In the genomic region with DNA sequence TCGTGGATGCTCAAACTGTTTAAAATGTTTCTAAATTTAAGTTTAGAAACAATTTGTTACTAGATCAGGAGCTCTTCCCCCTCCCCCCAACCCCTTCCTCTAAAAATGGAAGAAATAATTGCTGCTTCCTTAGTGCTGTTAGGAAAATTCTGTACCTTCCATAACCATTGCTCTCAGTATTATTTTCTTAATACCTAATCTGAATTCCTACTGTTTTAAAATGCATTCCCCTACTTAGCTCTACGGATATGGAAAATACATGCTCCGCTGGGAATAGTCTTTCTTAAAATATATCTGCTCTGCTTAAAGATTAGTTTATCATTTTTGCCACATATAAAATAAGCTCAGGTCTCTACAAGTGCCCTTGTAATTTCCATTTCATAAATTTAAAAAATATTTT, we compare ENCODE assay signal across 13 cellular contexts.
A peak's percentile ranks its signal among the peaks of the same experiment; 100 is the strongest.
DNase-seq lines count a peak whose midpoint lies in the region; ATAC-seq and TF ChIP-seq lines count a peak whose summit lies in the region.
"Had no signal": no experiment of that assay in that cellular context is flagged by ENCODE, and none has a peak within 500 bp of the region (broad histone marks: within the 10 kb centered on the region; RNA-seq: fewer than 3 reads in every experiment).

No MANE protein-coding gene starts in this region.

- no peak overlapping the region for H2AK5ac ChIP-seq in neuronal stem cell (ENCODE audit: low read depth, low read length)

- H3K4me3 Mint-ChIP-seq in CD8-positive, alpha-beta memory T cell, result no peak overlapping the region

- intact Hi-C loops in OCI-LY7 (cut with micrococcal nuclease; ENCODE audit: unreplicated experiment), result loop anchor here (5.0 to 10.0 kb wide), 2 partner anchors 263 to 730 kb away; no protein-coding TSS in a partner anchor

- no peak overlapping the region for H3K23ac ChIP-seq in neuronal stem cell (ENCODE audit: low read depth, low read length, poor library complexity)

- no peak overlapping the region for H4K8ac ChIP-seq in neuronal stem cell (ENCODE audit: low read depth, low read length)

- no peaks in the 10 kb centered on the region for H4K20me1 ChIP-seq in OCI-LY7 (ENCODE audit: insufficient read depth, low read length)

- peaks cover 0 to 9% (median 3%) of the 10 kb centered on the region in 3 donors for H3K4me1 Mint-ChIP-seq in CD8-positive, alpha-beta memory T cell

- POLR2A ChIA-PET in CD8-positive, alpha-beta memory T cell (lab: Charles Lee), result interaction anchor here (0.5 to 1.7 kb wide), 4 partner anchors 63 to 226 kb away, joined by 6 to 8 read pairs (median 6); no protein-coding TSS in a partner anchor
- POLR2A ChIA-PET in OCI-LY7 (lab: Charles Lee), result interaction anchor here (0.5 to 3.1 kb wide), 18 partner anchors 15 to 417 kb away, joined by 3 to 22 read pairs (median 4); no protein-coding TSS in a partner anchor

- H3K4ac ChIP-seq in neuronal stem cell (ENCODE audit: low read length), result no peak overlapping the region

- no peak overlapping the region for H2BK12ac ChIP-seq in neuronal stem cell (ENCODE audit: low read length)

- no peaks in the 10 kb centered on the region for H3K36me3 Mint-ChIP-seq in CD8-positive, alpha-beta memory T cell
- H3K36me3 Mint-ChIP-seq: activated naive CD4-positive, alpha-beta T cell treated with anti-CD3 and anti-CD28 coated beads, Interleukin-2, amount 50 U/mL, for 24 hours had no signal

- H3K27me3 Mint-ChIP-seq in CD8-positive, alpha-beta memory T cell, result peaks cover 4 to 11% of the 10 kb centered on the region in 2 donors
- H3K27me3 Mint-ChIP-seq: activated CD4-positive, alpha-beta T cell treated with anti-CD3 and anti-CD28 coated beads for 36 hours; activated naive CD4-positive, alpha-beta T cell treated with anti-CD3 and anti-CD28 coated beads, Interleukin-2, amount 50 U/mL, for 24 hours had no signal

- H3K9me3 Mint-ChIP-seq in CD8-positive, alpha-beta memory T cell, result no peaks in the 10 kb centered on the region
- H3K9me3 Mint-ChIP-seq: activated naive CD4-positive, alpha-beta T cell treated with anti-CD3 and anti-CD28 coated beads, Interleukin-2, amount 50 U/mL, for 24 hours had no signal

- no peak overlapping the region for H3K9ac ChIP-seq in neuronal stem cell (ENCODE audit: low read depth, low read length, poor library complexity)

- no peak overlapping the region for H3K27ac Mint-ChIP-seq in CD8-positive, alpha-beta memory T cell
- H3K27ac Mint-ChIP-seq: activated naive CD4-positive, alpha-beta T cell treated with anti-CD3 and anti-CD28 coated beads, Interleukin-2, amount 50 U/mL, for 24 hours had no signal

- peak overlapping the region; percentile 79 for H3K4me2 ChIP-seq in OCI-LY7 (ENCODE audit: low read length)
- no peak overlapping the region for H3K4me2 ChIP-seq in neuronal stem cell (ENCODE audit: insufficient read depth, low read length, poor library complexity, severe bottlenecking)

- H2AFZ ChIP-seq in OCI-LY7 (ENCODE audit: low read length), result peak overlapping the region; percentile 43; the same call in 1 of the 2 replicates
- peak overlapping the region; percentile 59 for H2AFZ ChIP-seq in neuronal stem cell (ENCODE audit: low read length)

- H3K18ac ChIP-seq in neuronal stem cell (ENCODE audit: low read length), result no peak overlapping the region

- H2BK15ac ChIP-seq in neuronal stem cell (ENCODE audit: low read length), result no peak overlapping the region

- no peaks in the 10 kb centered on the region for H3K27me3 ChIP-seq in CD8-positive, alpha-beta memory T cell (ENCODE audit: insufficient read depth, low read length, poor library complexity, severe bottlenecking)
- no peaks in the 10 kb centered on the region for H3K27me3 ChIP-seq in neuronal stem cell (ENCODE audit: control insufficient read depth in 3 of 3, insufficient read depth in 3 of 3, low read depth in 1 of 3, low read length in 3 of 3)
- H3K27me3 ChIP-seq: vagina had no signal

- TSS peak; percentile 79 for BruUV-seq in OCI-LY7 (replicated peaks; lab: Mats Ljungman, UMichigan)

- no CpG with 5 or more reads among the region's 3 CpGs for WGBS in neuronal stem cell (ENCODE audit: extremely low coverage in 2 of 2, insufficient read length in 2 of 2, insufficient replicate concordance in 1 of 2), 2 donors

- no peak overlapping the region for H3K4me3 ChIP-seq in CD8-positive, alpha-beta memory T cell (ENCODE audit: low read length)
- H3K4me3 ChIP-seq in OCI-LY7 (ENCODE audit: low read depth, low read length, poor library complexity, severe bottlenecking) (peak overlapping the region; percentile 58), neuronal stem cell (ENCODE audit: low read length in 2 of 2) (no peak overlapping the region)

- H3K9me2 ChIP-seq in OCI-LY7 (ENCODE audit: insufficient read depth, low read length), result no peaks in the 10 kb centered on the region

- H3K27ac ChIP-seq in CD8-positive, alpha-beta memory T cell (ENCODE audit: low read depth, low read length), result peak overlapping the region; percentile 34
- H3K27ac ChIP-seq in OCI-LY7 (ENCODE audit: low read depth, low read length, poor library complexity, severe bottlenecking) (peak overlapping the region; percentile 78), epithelial cell of prostate (peak overlapping the region; percentile 94), neuronal stem cell (replicated peaks; ENCODE audit: low read length) (peak overlapping the region; percentile 66)

- CTCF ChIA-PET in CD8-positive, alpha-beta memory T cell (lab: Charles Lee), result interaction anchor here (0.7 to 4.6 kb wide), 28 partner anchors 9 to 537 kb away, joined by 3 to 113 read pairs (median 8); no protein-coding TSS in a partner anchor
- CTCF ChIA-PET in OCI-LY7 (lab: Charles Lee; ENCODE audit: unreplicated experiment), result interaction anchor here (0.6 to 2.4 kb wide), 5 partner anchors 62 to 386 kb away, joined by 3 to 10 read pairs (median 3); no protein-coding TSS in a partner anchor

- peaks cover 9% of the 10 kb centered on the region for H3K4me1 ChIP-seq in CD8-positive, alpha-beta memory T cell (ENCODE audit: insufficient read depth, low read length)
- H3K4me1 ChIP-seq in OCI-LY7 (ENCODE audit: insufficient read depth, low read length, poor library complexity, severe bottlenecking) (peaks cover 60% of the 10 kb centered on the region), neuronal stem cell (ENCODE audit: control insufficient read depth in 2 of 2, insufficient read depth in 1 of 2, low read depth in 1 of 2, low read length in 2 of 2) (peaks cover 0 to 20% of the 10 kb centered on the region in 2 donors)

- H3K14ac ChIP-seq in neuronal stem cell (ENCODE audit: low read length), result no peak overlapping the region

- no peaks in the 10 kb centered on the region for H3K9me3 ChIP-seq in CD8-positive, alpha-beta memory T cell (ENCODE audit: low read length)
- peaks cover 20% of the 10 kb centered on the region for H3K9me3 ChIP-seq in OCI-LY7 (ENCODE audit: low read length)
- H3K9me3 ChIP-seq in neuronal stem cell (replicated peaks in 1 of 2; ENCODE audit: control insufficient read depth in 2 of 2, insufficient read depth in 1 of 2, low read depth in 1 of 2, low read length in 2 of 2), result peaks cover 0 to 1% of the 10 kb centered on the region in 2 donors
- H3K9me3 ChIP-seq: vagina had no signal

- no peaks in the 10 kb centered on the region for H3K36me3 ChIP-seq in CD8-positive, alpha-beta memory T cell (ENCODE audit: insufficient read depth, low read length)
- H3K36me3 ChIP-seq in OCI-LY7 (ENCODE audit: insufficient read depth, low read length) (peaks cover 20% of the 10 kb centered on the region; the same call in 1 of the 2 replicates), neuronal stem cell (replicated peaks in 1 of 2; ENCODE audit: control insufficient read depth in 2 of 2, insufficient read depth in 2 of 2, low read length in 2 of 2) (no peaks in the 10 kb centered on the region)
- H3K36me3 ChIP-seq: vagina had no signal

- no peak overlapping the region for H4K91ac ChIP-seq in neuronal stem cell (ENCODE audit: low read depth, low read length, poor library complexity)

- H3K79me1 ChIP-seq in neuronal stem cell (ENCODE audit: low read depth, low read length), result no peaks in the 10 kb centered on the region

- no peaks in the 10 kb centered on the region for H3K79me2 ChIP-seq in OCI-LY7 (ENCODE audit: insufficient read depth, low read depth, low read length)

- TF ChIP-seq CTCF in OCI-LY7 (conservative IDR thresholded peaks at IDR 0.05; ENCODE audit: low read length), result 0 out of 2 replicates have a peak, but pooled peaks have one; percentile 7

- ATAC-seq in HG02840 (IDR thresholded peaks at IDR 0.05; ENCODE audit: low FRiP score, unreplicated experiment) (no peak), HG03097 (IDR thresholded peaks at IDR 0.05; ENCODE audit: low FRiP score, unreplicated experiment) (no peak)

- H2BK5ac ChIP-seq in neuronal stem cell (ENCODE audit: low read length), result no peak overlapping the region

- H2BK120ac ChIP-seq in neuronal stem cell (ENCODE audit: low read depth, low read length), result no peak overlapping the region

- DNase-seq in CD8-positive, alpha-beta memory T cell, result no peak
- DNase-seq in OCI-LY7 (ENCODE audit: low spot score), result no peak
- DNase-seq in epithelial cell of prostate (ENCODE audit: low read depth, low spot score), result no peak
- no peak for DNase-seq in neuronal stem cell (ENCODE audit: low spot score)
- no peak for DNase-seq in NCI-H524 (lab: John Stamatoyannopoulos, UW)
- DNase-seq in RPMI8226, result no peak
- DNase-seq: activated T-cell treated with anti-CD3 and anti-CD28 coated beads for 4 hours, T-helper 2 cell had no signal

Comparison
In these comparisons a context has a peak if more than half of its experiments do, and no peak if none do; other contexts are left out.
1. H3K27ac ChIP-seq: peak in every context shown above with its lines; median percentile 94 in epithelial cell of prostate; 78 in OCI-LY7; 66 in neuronal stem cell; 34 in CD8-positive, alpha-beta memory T cell.